In genomic region chr12:96177013-96177412, GRCh38 we compare ENCODE assay signal across 9 cellular contexts. TPM values are rescaled to one million over a fixed set of nuclear protein-coding genes. Genes with fewer than 3 reads are reported as not detected.
DNase-seq lines count a peak whose midpoint lies in the region; ATAC-seq and TF ChIP-seq lines count a peak whose summit lies in the region.
"Had no signal": no experiment of that assay in that cellular context is flagged by ENCODE, and none has a peak within 500 bp of the region (broad histone marks: within the 10 kb centered on the region; RNA-seq: fewer than 3 reads in every experiment).

No MANE protein-coding gene starts in this region.

- dilution Hi-C loops in mammary epithelial cell (cut with HindIII; ENCODE audit: low sequenced_read_pairs), result no loop called here

- H3K4me3 ChIP-seq in GM23248 (no peak overlapping the region), mammary epithelial cell (replicated peaks in 1 of 3; ENCODE audit: insufficient read depth in 1 of 3, low read depth in 2 of 3, low read length in 3 of 3) (no peak overlapping the region)

- H3K9ac ChIP-seq in GM23248 (no peak overlapping the region), mammary epithelial cell (ENCODE audit: insufficient read depth, low read length) (no peak overlapping the region)

- peaks cover 15% of the 10 kb centered on the region for H3F3A ChIP-seq in GM23248 (ENCODE audit: insufficient read depth)

- peaks cover 6 to 12% (median 9%) of the 10 kb centered on the region in 3 donors for H3K4me1 Mint-ChIP-seq in T-cell
- peaks cover 7% of the 10 kb centered on the region for H3K4me1 Mint-ChIP-seq in HFFc6 (ENCODE audit: low read depth)

- H3K27ac Mint-ChIP-seq in T-cell, result peak overlapping the region; percentile 80 to 83
- H3K27ac Mint-ChIP-seq in HFFc6, result no peak overlapping the region

- H2AFZ ChIP-seq in GM23248, result no peak overlapping the region
- peak overlapping the region; percentile 4 for H2AFZ ChIP-seq in mammary epithelial cell (ENCODE audit: low read depth, low read length)

- no peaks in the 10 kb centered on the region for H3K9me2 ChIP-seq in GM23248 (ENCODE audit: insufficient read depth)

- CTCF ChIA-PET in T-cell (lab: Charles Lee) (interaction anchor here (0.6 to 1.9 kb wide), 3 partner anchors 11 to 39 kb away, joined by 3 to 5 read pairs (median 4); no protein-coding TSS in a partner anchor), mammary epithelial cell (lab: Charles Lee; ENCODE audit: low non-redundant PET) (no interaction called here)

- H3K4me3 Mint-ChIP-seq in T-cell (no peak overlapping the region), HFFc6 (no peak overlapping the region)

- DNase-seq in GM23248, result peak; percentile 91
- DNase-seq in T-cell, result peak in 2 of 34 experiments; percentile 15 to 38
- DNase-seq in mammary epithelial cell, result peak; percentile 96
- peak; percentile 24 for DNase-seq in stimulated activated CD8-positive, alpha-beta memory T cell treated with anti-CD3 and anti-CD28 coated beads, Interleukin-12 subunit alpha, Interleukin-12 subunit beta, amount 100 ng/mL, for 4 hours (ENCODE audit: low read depth)
- DNase-seq in HuH-7 (ENCODE audit: low spot score), result no peak
- DNase-seq in SW480 (ENCODE audit: low spot score), result no peak
- no peak for DNase-seq in NCI-H2227 (lab: John Stamatoyannopoulos, UW; ENCODE audit: unreplicated experiment)
- DNase-seq in HFFc6, result no peak

- H3K27ac ChIP-seq in GM23248, result peak overlapping the region; percentile 55
- H3K27ac ChIP-seq in mammary epithelial cell (ENCODE audit: insufficient read depth, low read depth, low read length), result peak overlapping the region; percentile 64

- no peaks in the 10 kb centered on the region for H3K36me3 Mint-ChIP-seq in T-cell
- peaks cover 11% of the 10 kb centered on the region for H3K36me3 Mint-ChIP-seq in HFFc6 (ENCODE audit: low read depth)
- H3K36me3 Mint-ChIP-seq: IgD-negative memory B cell had no signal

- H3K27me3 ChIP-seq in GM23248 (replicated peaks; ENCODE audit: insufficient read depth) (no peaks in the 10 kb centered on the region), mammary epithelial cell (ENCODE audit: insufficient read depth, low read length) (no peaks in the 10 kb centered on the region)

- H3K9me3 Mint-ChIP-seq in T-cell (peaks cover 0 to 9% (median 9%) of the 10 kb centered on the region in 3 donors), HFFc6 (peaks cover 11% of the 10 kb centered on the region)

- no peak for TF ChIP-seq CTCF in mammary epithelial cell (conservative IDR thresholded peaks at IDR 0.05 in 1 of 2, IDR thresholded peaks at IDR 0.05 in 1 of 2; ENCODE audit: extremely low read depth in 1 of 2, insufficient read depth in 1 of 2, low read depth in 1 of 2, low read length in 2 of 2)
- no peak for TF ChIP-seq CTCF in HFFc6 (IDR thresholded peaks at IDR 0.05)

- 18 to 21% methylated on average over 1 of the region's 1 CpG for WGBS in GM23248 (ENCODE audit: low coverage in 1 of 2, low lambda C conversion rate in 2 of 2, missing lambda C conversion rate in 2 of 2), 2 experiments
- 15% methylated on average over 1 of the region's 1 CpG for WGBS in mammary epithelial cell (ENCODE audit: low coverage, missing lambda C conversion rate)

- ATAC-seq in T-cell (replicated peaks in 1 of 4), result peak; percentile 66 to 92 (median 81)

- no peaks in the 10 kb centered on the region for H4K20me1 ChIP-seq in GM23248 (ENCODE audit: insufficient read depth)
- no peaks in the 10 kb centered on the region for H4K20me1 ChIP-seq in mammary epithelial cell (ENCODE audit: insufficient read depth, low read length)

- H3K4me1 ChIP-seq in GM23248 (ENCODE audit: insufficient read depth) (0 out of 2 replicates have a peak, but pooled peaks cover 3% of the 10 kb centered on the region), mammary epithelial cell (ENCODE audit: insufficient read depth, low read length) (peaks cover 16% of the 10 kb centered on the region)

- BruUV-seq in mammary epithelial cell (replicated peaks; lab: Mats Ljungman, UMichigan), result no TSS peak

- H3K27me3 Mint-ChIP-seq in T-cell (no peaks in the 10 kb centered on the region), HFFc6 (ENCODE audit: insufficient read depth) (peaks cover 4% of the 10 kb centered on the region)

- H3K79me2 ChIP-seq in GM23248 (ENCODE audit: insufficient read depth) (no peaks in the 10 kb centered on the region), mammary epithelial cell (ENCODE audit: insufficient read depth, low read length) (no peaks in the 10 kb centered on the region)

- H3K9me3 ChIP-seq in GM23248 (ENCODE audit: low read depth), result no peaks in the 10 kb centered on the region
- H3K9me3 ChIP-seq in mammary epithelial cell (replicated peaks; ENCODE audit: insufficient read depth, low read length), result peaks cover 6% of the 10 kb centered on the region

- H3K36me3 ChIP-seq in GM23248 (ENCODE audit: low read depth) (no peaks in the 10 kb centered on the region), mammary epithelial cell (ENCODE audit: insufficient read depth, low read length) (no peaks in the 10 kb centered on the region)

- intact Hi-C loops in mammary epithelial cell (cut with micrococcal nuclease), result no loop called here

- POLR2A ChIA-PET in T-cell (lab: Charles Lee), result interaction anchor here in 1 of 2 donors (0.6 kb wide), 1 partner anchor 663 kb away, joined by 9 read pairs; no protein-coding TSS in a partner anchor

- in situ Hi-C loops in GM23248 (cut with MboI), result no loop called here
- in situ Hi-C loops in mammary epithelial cell (cut with MboI; ENCODE audit: low sequenced_read_pairs in 2 of 2), result no loop called here

- H3K4me2 ChIP-seq in GM23248 (ENCODE audit: unreplicated experiment) (no peak overlapping the region), mammary epithelial cell (ENCODE audit: insufficient read depth, low read depth, low read length) (peak overlapping the region; percentile 0)

RNA-seq across cellular contexts. Expression of gene ELK3, which starts 17.2 kb away (rescaled TPM):
- total RNA-seq in GM23248 (2014; rRNA removed; shearing (Covaris generic)), result 27.1 and 31.9 TPM in 2 replicates
- polyA plus RNA-seq in GM23248 (2016; fragmentation: Nextera tagmentation; extraction: Ambion mirVana) (48.9 and 51.9 TPM in 2 replicates), mammary epithelial cell (47.2 TPM)
- total RNA-seq in T-cell (10 to 100 TPM; 33.8 to 62.7 (median 55.5) TPM), mammary epithelial cell (10 to 100 TPM; 12.8 to 95.1 TPM)
- polyA minus RNA-seq in mammary epithelial cell, result 30.7 TPM
- total RNA-seq in HFFc6 (2021; fragmentation: NEBNext Ultra II Directional; extraction: Animal tissue kit (Norgen Biotek cat#: 25700)), result 10 to 100 TPM; 54.5 to 80.7 (median 71.9) TPM

Comparison
In these comparisons a context has a peak if more than half of its experiments do, and no peak if none do; other contexts are left out.
1. DNase-seq: peak in GM23248 (single experiment), mammary epithelial cell (single experiment) and stimulated activated CD8-positive, alpha-beta memory T cell treated with anti-CD3 and anti-CD28 coated beads, Interleukin-12 subunit alpha, Interleukin-12 subunit beta, amount 100 ng/mL, for 4 hours (single experiment); none in HuH-7 (single experiment), SW480 (single experiment), NCI-H2227 (single experiment) and HFFc6 (single experiment).